ENCODE assay signal across 22 cellular contexts in the genomic region with DNA sequence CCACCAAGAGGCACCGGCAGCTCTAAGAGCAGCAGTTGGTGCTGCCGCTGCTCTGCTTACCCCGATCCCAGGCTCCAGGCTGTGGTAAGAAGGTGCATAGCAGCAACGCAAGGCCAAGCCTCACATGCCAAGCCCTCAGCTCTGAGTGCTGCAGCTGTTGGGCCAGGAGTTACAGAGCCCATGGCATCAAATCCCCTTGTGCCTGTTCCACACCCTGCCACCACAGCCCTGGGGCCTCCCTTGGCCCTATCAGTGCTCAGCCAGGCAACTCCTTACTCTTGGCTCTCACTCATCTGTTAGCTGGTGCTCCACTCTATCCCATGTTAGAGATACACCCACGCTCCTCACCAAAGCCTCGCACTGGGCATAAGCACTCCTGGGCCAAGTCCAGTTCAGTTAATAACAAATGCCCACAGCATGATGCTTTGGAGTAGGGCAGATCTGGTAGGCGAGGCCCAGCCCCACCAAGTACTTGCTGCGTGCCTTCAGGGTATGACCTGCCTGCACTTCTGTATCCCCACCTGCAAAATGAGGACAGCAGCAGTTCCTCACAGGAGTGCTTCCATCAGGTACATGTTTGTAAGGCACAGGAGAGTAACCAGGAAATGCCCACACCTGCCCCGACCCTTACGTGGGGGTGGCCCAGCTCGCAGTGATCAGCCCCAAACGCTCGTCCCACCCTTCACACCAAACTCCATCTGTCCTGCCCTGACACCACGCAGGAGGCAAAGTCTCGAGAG. TPM values are rescaled to one million over a fixed set of nuclear protein-coding genes. Genes with fewer than 3 reads are reported as not detected.
DNase-seq lines count a peak whose midpoint lies in the region; ATAC-seq, FAIRE-seq and TF ChIP-seq lines count a peak whose summit lies in the region.
"Had no signal": no experiment of that assay in that cellular context is flagged by ENCODE, and none has a peak within 500 bp of the region (broad histone marks: within the 10 kb centered on the region; RNA-seq: fewer than 3 reads in every experiment).

No MANE protein-coding gene starts in this region.

- TF ChIP-seq POLR2A in stomach (IDR thresholded peaks at IDR 0.05) (no peak), ovary (IDR thresholded peaks at IDR 0.05) (no peak), GM12892 (IDR thresholded peaks at IDR 0.05; ENCODE audit: low read depth, low read length) (no peak)

- TF ChIP-seq EP300 in stomach (IDR thresholded peaks at IDR 0.05) (no peak), ovary (IDR thresholded peaks at IDR 0.05) (no peak)

- 72 to 87% (median 85%) methylated on average over 15 of the region's 15 CpGs for WGBS in stomach, 5 donors
- 79 to 83% (median 81%) methylated on average over 15 of the region's 15 CpGs for WGBS in ovary, 3 donors

- H3K9ac ChIP-seq in endocrine pancreas (ENCODE audit: control insufficient read depth, insufficient read depth, low read length) (peak overlapping the region; percentile 10), muscle layer of colon (ENCODE audit: low read length) (peak overlapping the region; percentile 34)

- peaks cover 6% of the 10 kb centered on the region for H3K4me1 ChIP-seq in endocrine pancreas (ENCODE audit: control insufficient read depth, insufficient read depth, low read length)
- peaks cover 58% of the 10 kb centered on the region for H3K4me1 ChIP-seq in muscle layer of colon (ENCODE audit: insufficient read depth, low read length)
- peaks cover 20 to 77% (median 54%) of the 10 kb centered on the region in 4 donors for H3K4me1 ChIP-seq in stomach
- peaks cover 20% of the 10 kb centered on the region for H3K4me1 ChIP-seq in ovary (ENCODE audit: insufficient read depth)

- no peaks in the 10 kb centered on the region for H3K9me3 ChIP-seq in endocrine pancreas (ENCODE audit: control insufficient read depth, low read length)
- H3K9me3 ChIP-seq in muscle layer of colon (ENCODE audit: low read length) = no peaks in the 10 kb centered on the region
- no peaks in the 10 kb centered on the region for H3K9me3 ChIP-seq in stomach
- H3K9me3 ChIP-seq in ovary = no peaks in the 10 kb centered on the region

- intact Hi-C loops in stomach (cut with DNase I; ENCODE audit: low total_unique reads) = no loop called here
- intact Hi-C loops in ovary (cut with DNase I) = no loop called here

- DNase-seq in HUDEP-2 (lab: John Stamatoyannopoulos, UW; ENCODE audit: unreplicated experiment in 76 of 76) = peak in 75 of 76 experiments; percentile 82 to 99 (median 96)
- no peak for DNase-seq in stomach
- no peak for DNase-seq in SW 1271 (lab: John Stamatoyannopoulos, UW)
- no peak for DNase-seq in ovary
- DNase-seq in GM12892 (ENCODE audit: insufficient read length) = no peak
- DNase-seq: activated CD8-positive, alpha-beta memory T cell treated with anti-CD3 and anti-CD28 coated beads, Interleukin-2, amount 10 ng/mL, durations not matched to agents 7 days and 5 days; activated effector memory CD4-positive, alpha-beta T cell treated with Interleukin-2 at 50 U/mL for 16 hours; amygdala; COR-L47; EL; foreskin melanocyte; MM.1S; naive B cell; NCI-H1930; NCI-H446 treated with DMSO at 0.1 percent for 48 hours; SHP77 treated with DMSO at 0.1 percent for 48 hours had no signal

- H3K27ac ChIP-seq in muscle layer of colon (ENCODE audit: low read depth, low read length) (peak overlapping the region; percentile 62), stomach (peak overlapping the region in 4 of 5 donors; percentile 56 to 82 (median 64)), ovary (no peak overlapping the region)

- no peak for FAIRE-seq in GM12892 (lab: Jason Lieb, UNC)
- FAIRE-seq: colon, endothelial cell of umbilical vein had no signal

- H3K4me3 ChIP-seq in endocrine pancreas (ENCODE audit: control insufficient read depth, insufficient read depth, low read length) (no peak overlapping the region), muscle layer of colon (ENCODE audit: low read depth in 1 of 2, low read length in 2 of 2) (peak overlapping the region in 1 of 2 donors; percentile 33), stomach (no peak overlapping the region), ovary (no peak overlapping the region)

- H3K27me3 ChIP-seq in endocrine pancreas (ENCODE audit: control insufficient read depth, insufficient read depth, low read length) (no peaks in the 10 kb centered on the region), muscle layer of colon (ENCODE audit: control insufficient read depth in 1 of 2, insufficient read depth in 2 of 2, low read length in 2 of 2) (no peaks in the 10 kb centered on the region), stomach (no peaks in the 10 kb centered on the region), ovary (no peaks in the 10 kb centered on the region)

- TF ChIP-seq CTCF in stomach (IDR thresholded peaks at IDR 0.05) = no peak
- TF ChIP-seq CTCF in ovary (IDR thresholded peaks at IDR 0.05) = no peak

- no peak for ATAC-seq in GM18858 (IDR thresholded peaks at IDR 0.05; ENCODE audit: unreplicated experiment)
- ATAC-seq: activated CD4-positive, CD25-positive, alpha-beta regulatory T cell treated with anti-CD3 and anti-CD28 coated beads, Interleukin-2, amount 50 U/mL, for 24 hours; activated CD8-positive, alpha-beta memory T cell treated with anti-CD3 and anti-CD28 coated beads, Interleukin-2, amount 10 ng/mL, durations not matched to agents 7 days and 5 days had no signal

- H3K36me3 ChIP-seq in endocrine pancreas (ENCODE audit: control insufficient read depth, insufficient read depth, low read length) (peaks cover 20% of the 10 kb centered on the region), muscle layer of colon (ENCODE audit: insufficient read depth, low read length) (peaks cover 44% of the 10 kb centered on the region), stomach (peaks cover 50 to 73% (median 70%) of the 10 kb centered on the region in 4 donors), ovary (no peaks in the 10 kb centered on the region)

RNA-seq across cellular contexts. Expression of a gene that starts 16.2 kb away (rescaled TPM):
- total RNA-seq in stomach (100 to 1,000 TPM in 3 of 5 donors, 10 to 100 TPM in 2; 67.8 to 320 (median 120) TPM), ovary (100 to 1,000 TPM in 3 of 7 donors, 10 to 100 TPM in 4; 85.9 to 121 (median 93.2) TPM)
- polyA plus RNA-seq in stomach (100 to 1,000 TPM in 1 of 3 donors, 10 to 100 TPM in 2; 73.4 to 106 (median 73.7) TPM), ovary (10 to 100 TPM; 70.3 to 78.5 TPM)
- 33.2 TPM for polyA plus RNA-seq in GM12892 (2012; ENCODE audit: missing spikeins)

RNA-seq across cellular contexts. Expression of a gene that starts 23.0 kb away (rescaled TPM):
- total RNA-seq in stomach = 10 to 100 TPM; 19.8 to 38.7 (median 23.7) TPM
- 10 to 100 TPM in 2 of 3 donors, 1 to 10 TPM in 1; 9.5 to 14.1 (median 13.7) TPM for polyA plus RNA-seq in stomach
- 10 to 100 TPM; 19.1 to 53.3 (median 46.4) TPM for total RNA-seq in ovary
- polyA plus RNA-seq in ovary = 10 to 100 TPM; 13.6 to 21.6 TPM
- 12.6 TPM for polyA plus RNA-seq in GM12892 (2012; ENCODE audit: missing spikeins)

RNA-seq across cellular contexts. Expression of a gene that starts 47.2 kb away (rescaled TPM):
- 100 to 1,000 TPM in 1 of 5 donors, 10 to 100 TPM in 4; 15.2 to 124 (median 60.3) TPM for total RNA-seq in stomach
- 10 to 100 TPM; 13.9 to 16.1 (median 14.2) TPM for polyA plus RNA-seq in stomach
- total RNA-seq in ovary = 10 to 100 TPM; 21.0 to 46.5 (median 41.7) TPM
- 10 to 100 TPM in 1 of 2 donors, 1 to 10 TPM in 1; 4.8 to 24.7 TPM for polyA plus RNA-seq in ovary
- 3.3 TPM for polyA plus RNA-seq in GM12892 (2012; ENCODE audit: missing spikeins)

Comparison
In these comparisons a context has a peak if more than half of its experiments do, and no peak if none do; other contexts are left out.
1. DNase-seq: peak in HUDEP-2 (75 of 76); none in stomach (single experiment), SW 1271 (0 of 2), ovary (0 of 5) and GM12892 (single experiment).
2. H3K27ac ChIP-seq: peak in muscle layer of colon (single experiment) and stomach (4 of 5); none in ovary (0 of 2).